In the genomic region with DNA sequence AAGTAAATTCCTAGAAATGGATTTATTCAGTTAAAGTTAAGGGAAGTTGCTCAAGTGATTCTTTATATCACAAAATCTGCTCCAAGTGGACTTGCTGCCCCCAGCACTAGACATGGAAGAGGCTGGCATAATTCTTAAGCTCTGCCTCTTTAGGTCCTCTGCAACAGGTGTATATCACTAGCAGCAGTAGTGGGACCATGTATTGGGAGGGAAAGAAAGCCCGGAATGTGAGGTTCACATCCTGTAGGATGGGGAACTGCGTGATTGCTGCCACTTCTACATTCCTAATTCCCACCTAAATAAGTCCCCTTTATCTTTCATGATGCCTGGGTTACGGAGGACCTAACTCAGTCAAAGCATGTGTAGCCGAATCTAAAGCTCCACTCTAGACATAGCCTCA, we compare ENCODE assay signal across 40 cellular contexts. TPM values are rescaled to one million over a fixed set of nuclear protein-coding genes. Genes with fewer than 3 reads are reported as not detected.
DNase-seq lines count a peak whose midpoint lies in the region; ATAC-seq, FAIRE-seq and TF ChIP-seq lines count a peak whose summit lies in the region.
"Had no signal": no experiment of that assay in that cellular context is flagged by ENCODE, and none has a peak within 500 bp of the region (broad histone marks: within the 10 kb centered on the region; RNA-seq: fewer than 3 reads in every experiment).

No MANE protein-coding gene starts in this region.

- peak; percentile 17 for DNase-seq in activated CD8-positive, alpha-beta memory T cell treated with anti-CD3 and anti-CD28 coated beads for 24 hours
- no peak for DNase-seq in activated CD8-positive, alpha-beta memory T cell treated with anti-CD3 and anti-CD28 coated beads, Interleukin-2, amount 10 ng/mL, durations not matched to agents 7 days and 5 days
- DNase-seq in H9 (no peak), WTC11 (ENCODE audit: low spot score) (no peak), urothelium cell line (ENCODE audit: low spot score) (no peak), chondrocyte (ENCODE audit: low spot score) (no peak)
- DNase-seq: 8988T; ACHN; AML-193; BE2C; C1 segment of cervical spinal cord; Caco-2; Calu3; CD4-positive, alpha-beta memory T cell; CD4-positive, alpha-beta T cell; CD4-positive, CD25-positive, alpha-beta regulatory T cell; CD8-positive, alpha-beta memory T cell; CD8-positive, alpha-beta T cell; COR-L47; DMS 273 treated with DMSO at 0.1 percent for 48 hours; DMS153; DMS53; DMS79; DMS79 treated with DMSO at 0.1 percent for 48 hours; DND-41; EL had no signal

- CTCF ChIA-PET in activated CD8-positive, alpha-beta memory T cell treated with anti-CD3 and anti-CD28 coated beads, Interleukin-2, amount 10 ng/mL, durations not matched to agents 7 days and 5 days (lab: Charles Lee), result no interaction called here
- CTCF ChIA-PET in HEK293 (lab: Yijun Ruan, JAX), result interaction anchor here (0.6 to 0.8 kb wide), 2 partner anchors 102 to 111 kb away, joined by 3 to 4 read pairs; no protein-coding TSS in a partner anchor
- CTCF ChIA-PET in WTC11 (lab: Charles Lee), result no interaction called here

- H2BK20ac ChIP-seq in H9 (ENCODE audit: low read depth, low read length, poor library complexity, severe bottlenecking), result no peak overlapping the region

- H2BK15ac ChIP-seq in H9 (ENCODE audit: low read depth, low read length), result no peak overlapping the region

- ATAC-seq in activated CD8-positive, alpha-beta memory T cell treated with anti-CD3 and anti-CD28 coated beads, Interleukin-2, amount 10 ng/mL, durations not matched to agents 7 days and 5 days, result no peak
- no peak for ATAC-seq in WTC11
- no peak for ATAC-seq in HG02840 (IDR thresholded peaks at IDR 0.05; ENCODE audit: low FRiP score, unreplicated experiment)
- ATAC-seq: CD8-positive, alpha-beta T cell had no signal

- no peak overlapping the region for H4K8ac ChIP-seq in H9 (replicated peaks; ENCODE audit: insufficient read length, low read depth, low read length)

- no peak overlapping the region for H3K4me3 Mint-ChIP-seq in activated CD8-positive, alpha-beta memory T cell treated with anti-CD3 and anti-CD28 coated beads, Interleukin-2, amount 10 ng/mL, durations not matched to agents 7 days and 5 days
- no peak overlapping the region for H3K4me3 Mint-ChIP-seq in H9
- no peak overlapping the region for H3K4me3 Mint-ChIP-seq in WTC11
- H3K4me3 Mint-ChIP-seq in chondrocyte (ENCODE audit: unreplicated experiment), result no peak overlapping the region
- H3K4me3 Mint-ChIP-seq: B cell; CD14-positive monocyte; CD4-positive, alpha-beta memory T cell; CD4-positive, alpha-beta T cell; CD4-positive, CD25-positive, alpha-beta regulatory T cell; CD8-positive, alpha-beta memory T cell; CD8-positive, alpha-beta T cell had no signal

- no peak overlapping the region for H2BK120ac ChIP-seq in H9 (ENCODE audit: low read depth, low read length, poor library complexity, severe bottlenecking)

- H3K79me1 ChIP-seq in H9 (ENCODE audit: insufficient read depth, low read depth, low read length, poor library complexity, severe bottlenecking), result no peaks in the 10 kb centered on the region

- no peaks in the 10 kb centered on the region for H3K23me2 ChIP-seq in H9 (ENCODE audit: insufficient read length, low read depth, low read length, poor library complexity, severe bottlenecking)

- H3K27ac Mint-ChIP-seq in activated CD8-positive, alpha-beta memory T cell treated with anti-CD3 and anti-CD28 coated beads, Interleukin-2, amount 10 ng/mL, durations not matched to agents 7 days and 5 days, result no peak overlapping the region
- H3K27ac Mint-ChIP-seq in H9 (no peak overlapping the region), WTC11 (no peak overlapping the region), chondrocyte (ENCODE audit: unreplicated experiment) (no peak overlapping the region)
- H3K27ac Mint-ChIP-seq: B cell; CD4-positive, alpha-beta memory T cell; CD4-positive, alpha-beta T cell; CD4-positive, CD25-positive, alpha-beta regulatory T cell; CD8-positive, alpha-beta memory T cell; CD8-positive, alpha-beta T cell had no signal

- H2BK12ac ChIP-seq in H9 (ENCODE audit: insufficient read length, low read depth, low read length), result no peak overlapping the region

- H3K4ac ChIP-seq in H9 (ENCODE audit: low read depth, low read length), result no peak overlapping the region

- no peak for TF ChIP-seq CTCF in H9 (conservative IDR thresholded peaks at IDR 0.05)
- TF ChIP-seq CTCF in HEK293 (tag by site-specific recombination; IDR thresholded peaks at IDR 0.05), result no peak
- TF ChIP-seq CTCF in WTC11 (IDR thresholded peaks at IDR 0.05), result no peak
- TF ChIP-seq CTCF in chondrocyte (IDR thresholded peaks at IDR 0.05), result no peak

- POLR2A ChIA-PET in HEK293 (lab: Yijun Ruan, JAX), result no interaction called here
- POLR2A ChIA-PET in WTC11 (lab: Charles Lee), result no interaction called here

- H3K27me3 ChIP-seq in H9 (ENCODE audit: insufficient read depth, low read length), result no peaks in the 10 kb centered on the region
- H3K27me3 ChIP-seq: BE2C; BLaER1; BLaER1 treated with 17β-estradiol and CSF1 and Interleukin-3, amounts not matched to agents 10 nM and 100 nM had no signal

- no peaks in the 10 kb centered on the region for H3K4me1 ChIP-seq in H9 (ENCODE audit: insufficient read depth, low read length)
- peaks cover 3% of the 10 kb centered on the region; the same call in 1 of the 2 replicates for H3K4me1 ChIP-seq in HEK293 (ENCODE audit: control insufficient read depth, insufficient read depth, low read length)
- H3K4me1 ChIP-seq: A549, BE2C, BLaER1, Caco-2 had no signal

- no peak overlapping the region for H3K27ac ChIP-seq in H9 (ENCODE audit: insufficient read length, low read depth, low read length)
- no peak overlapping the region for H3K27ac ChIP-seq in HEK293 (ENCODE audit: extremely low read depth, low read depth, low read length)
- H3K27ac ChIP-seq: 22Rv1; A549; BLaER1; BLaER1 treated with 17β-estradiol and CSF1 and Interleukin-3, amounts not matched to agents 10 nM and 100 nM; C4-2B had no signal

- no peaks in the 10 kb centered on the region for H3K9me3 Mint-ChIP-seq in activated CD8-positive, alpha-beta memory T cell treated with anti-CD3 and anti-CD28 coated beads, Interleukin-2, amount 10 ng/mL, durations not matched to agents 7 days and 5 days (ENCODE audit: low read depth)
- H3K9me3 Mint-ChIP-seq in H9 (no peaks in the 10 kb centered on the region), WTC11 (peaks cover 6% of the 10 kb centered on the region; the same call in 1 of the 2 replicates), chondrocyte (ENCODE audit: low read depth) (peaks cover 6% of the 10 kb centered on the region)
- H3K9me3 Mint-ChIP-seq: CD8-positive, alpha-beta T cell had no signal

- peaks cover 36% of the 10 kb centered on the region for H3K27me3 Mint-ChIP-seq in activated CD8-positive, alpha-beta memory T cell treated with anti-CD3 and anti-CD28 coated beads, Interleukin-2, amount 10 ng/mL, durations not matched to agents 7 days and 5 days
- H3K27me3 Mint-ChIP-seq in H9 (ENCODE audit: low read depth) (peaks cover 5% of the 10 kb centered on the region; the same call in 1 of the 2 replicates), WTC11 (ENCODE audit: low read depth) (peaks cover 12% of the 10 kb centered on the region), chondrocyte (ENCODE audit: low read depth) (peaks cover 34% of the 10 kb centered on the region)

- H3K9me3 ChIP-seq in H9 (ENCODE audit: control insufficient read depth, low read depth, low read length), result no peaks in the 10 kb centered on the region
- no peaks in the 10 kb centered on the region for H3K9me3 ChIP-seq in HEK293 (ENCODE audit: control insufficient read depth, insufficient read depth, low read depth, low read length)
- H3K9me3 ChIP-seq: BE2C, BLaER1, Caco-2 had no signal

- no peak overlapping the region for H4K91ac ChIP-seq in H9 (ENCODE audit: insufficient read length, low read depth, low read length)

- no peak overlapping the region for H2BK5ac ChIP-seq in H9 (ENCODE audit: insufficient read length, low read length)

- no peak overlapping the region for H3T11ph ChIP-seq in H9 (ENCODE audit: low read length)

- no peak overlapping the region for H2AFZ ChIP-seq in H9 (ENCODE audit: low read length)

- no peak overlapping the region for H3K23ac ChIP-seq in H9 (ENCODE audit: insufficient read length, low read depth, low read length)

- no peaks in the 10 kb centered on the region for H4K20me1 ChIP-seq in H9 (ENCODE audit: control insufficient read depth, insufficient read depth, insufficient read length)
- H4K20me1 ChIP-seq: BLaER1; BLaER1 treated with 17β-estradiol and CSF1 and Interleukin-3, amounts not matched to agents 10 nM and 100 nM had no signal

- H3K14ac ChIP-seq in H9 (ENCODE audit: insufficient read depth, low read length), result no peak overlapping the region

- H3K79me2 ChIP-seq in H9 (ENCODE audit: insufficient read depth, low read length), result no peaks in the 10 kb centered on the region

- no CpG with 5 or more reads among the region's 4 CpGs for WGBS in H9 (ENCODE audit: extremely low coverage, insufficient read length, low lambda C conversion rate)

- H4K5ac ChIP-seq in H9 (ENCODE audit: insufficient read length, low read depth, low read length), result peak overlapping the region; percentile 19

- H3K18ac ChIP-seq in H9 (ENCODE audit: insufficient read length, low read depth, low read length), result no peak overlapping the region

- no peak overlapping the region for H2AK5ac ChIP-seq in H9 (ENCODE audit: insufficient read length, low read length)

- H3K4me2 ChIP-seq in H9 (ENCODE audit: insufficient read depth, insufficient read length, low read length), result no peak overlapping the region
- H3K4me2 ChIP-seq: A549; BLaER1; BLaER1 treated with 17β-estradiol and CSF1 and Interleukin-3, amounts not matched to agents 10 nM and 100 nM had no signal

- H3K9ac ChIP-seq in H9 (ENCODE audit: extremely low read depth, insufficient read length, low read length), result no peak overlapping the region
- H3K9ac ChIP-seq: BLaER1; BLaER1 treated with 17β-estradiol and CSF1 and Interleukin-3, amounts not matched to agents 10 nM and 100 nM had no signal

- H3K36me3 Mint-ChIP-seq in activated CD8-positive, alpha-beta memory T cell treated with anti-CD3 and anti-CD28 coated beads, Interleukin-2, amount 10 ng/mL, durations not matched to agents 7 days and 5 days, result peaks cover 1% of the 10 kb centered on the region
- H3K36me3 Mint-ChIP-seq in H9 (ENCODE audit: insufficient read depth in 1 of 3, low read depth in 3 of 3) (no peaks in the 10 kb centered on the region), WTC11 (no peaks in the 10 kb centered on the region), chondrocyte (ENCODE audit: low read depth) (no peaks in the 10 kb centered on the region)
- H3K36me3 Mint-ChIP-seq: CD14-positive monocyte; CD4-positive, alpha-beta memory T cell; CD4-positive, CD25-positive, alpha-beta regulatory T cell; CD8-positive, alpha-beta memory T cell; CD8-positive, alpha-beta T cell had no signal

- H3K4me3 ChIP-seq in HEK293 (ENCODE audit: low read depth, low read length), result no peak overlapping the region
- H3K4me3 ChIP-seq: A549; BLaER1; BLaER1 treated with 17β-estradiol and CSF1 and Interleukin-3, amounts not matched to agents 10 nM and 100 nM had no signal

- no peak for FAIRE-seq in urothelium cell line (lab: Jason Lieb, UNC)
- FAIRE-seq: A204.1, A549, D721Med had no signal

- no peaks in the 10 kb centered on the region for H3K4me1 Mint-ChIP-seq in activated CD8-positive, alpha-beta memory T cell treated with anti-CD3 and anti-CD28 coated beads, Interleukin-2, amount 10 ng/mL, durations not matched to agents 7 days and 5 days
- H3K4me1 Mint-ChIP-seq in H9 (peaks cover 1% of the 10 kb centered on the region in 2 experiments; a peak in 3 of 4 replicates), WTC11 (peaks cover 1% of the 10 kb centered on the region), chondrocyte (ENCODE audit: low read depth) (no peaks in the 10 kb centered on the region)
- H3K4me1 Mint-ChIP-seq: B cell; CD14-positive monocyte; CD4-positive, alpha-beta memory T cell; CD4-positive, CD25-positive, alpha-beta regulatory T cell; CD8-positive, alpha-beta memory T cell had no signal

- no peak overlapping the region for H3K56ac ChIP-seq in H9 (ENCODE audit: insufficient read length, low read depth, low read length)

- no peaks in the 10 kb centered on the region for H3K36me3 ChIP-seq in HEK293 (ENCODE audit: control insufficient read depth in 2 of 2, insufficient read depth in 1 of 2, low read length in 2 of 2)
- H3K36me3 ChIP-seq: BE2C; BLaER1; BLaER1 treated with 17β-estradiol and CSF1 and Interleukin-3, amounts not matched to agents 10 nM and 100 nM had no signal

RNA-seq across cellular contexts. Expression of a gene that starts 13.2 kb away (rescaled TPM):
- total RNA-seq in activated CD8-positive, alpha-beta memory T cell treated with anti-CD3 and anti-CD28 coated beads, Interleukin-2, amount 10 ng/mL, durations not matched to agents 7 days and 5 days, result not detected
- total RNA-seq in H9 (2021), result not detected in 2 replicates
- not detected in 3 replicates for total RNA-seq in WTC11 (2021)
- total RNA-seq in chondrocyte, result not detected in 3 replicates
- total RNA-seq: A172; A673; B cell; Caco-2; Calu3; CD4-positive, alpha-beta memory T cell; CD4-positive, alpha-beta T cell; CD4-positive, CD25-positive, alpha-beta regulatory T cell; CD8-positive, alpha-beta memory T cell; CD8-positive, alpha-beta T cell; Daoy had no signal

RNA-seq across cellular contexts. Expression of a gene that starts 31.9 kb away (rescaled TPM):
- 10 to 100 TPM; 22.2 to 26.2 TPM for total RNA-seq in activated CD8-positive, alpha-beta memory T cell treated with anti-CD3 and anti-CD28 coated beads, Interleukin-2, amount 10 ng/mL, durations not matched to agents 7 days and 5 days
- 34.3 and 34.6 TPM in 2 replicates for total RNA-seq in H9 (2021)
- 23.5 to 24.6 TPM (median 24.0 TPM) in 3 replicates for total RNA-seq in WTC11 (2021)
- 18.4 to 23.2 TPM (median 19.0 TPM) in 3 replicates for total RNA-seq in chondrocyte

RNA-seq across cellular contexts. Expression of a gene that starts 42.5 kb away (rescaled TPM):
- total RNA-seq in activated CD8-positive, alpha-beta memory T cell treated with anti-CD3 and anti-CD28 coated beads, Interleukin-2, amount 10 ng/mL, durations not matched to agents 7 days and 5 days, result 10 to 100 TPM; 21.1 to 23.7 TPM
- 21.7 and 22.1 TPM in 2 replicates for total RNA-seq in H9 (2021)
- 26.8 to 29.7 TPM (median 28.9 TPM) in 3 replicates for total RNA-seq in WTC11 (2021)
- 7.9 to 14.9 TPM (median 8.6 TPM) in 3 replicates for total RNA-seq in chondrocyte
